ENCODE assay signal across 9 cellular contexts in genomic region chr14:61994589-61994988, GRCh38.
"Had no signal": no experiment of that assay in that cellular context is flagged by ENCODE, and none has a peak within 500 bp of the region (broad histone marks: within the 10 kb centered on the region; RNA-seq: fewer than 3 reads in every experiment).

No MANE protein-coding gene starts in this region.

- H3K27ac ChIP-seq: GM23248, HL-60, KMS-11 had no signal

- ATAC-seq: HCT116 had no signal

- H3K9ac ChIP-seq: GM23248, KMS-11 had no signal

- H3K9me3 ChIP-seq: HAP-1 had no signal

- H3K4me2 ChIP-seq: KMS-11 had no signal

- H3K4me3 ChIP-seq: GM23248, HAP-1 had no signal

- H3K4me1 ChIP-seq: HAP-1 had no signal

- DNase-seq: GM23248, GOT3, H7, HFFc6, KBM-7 had no signal

- H2AFZ ChIP-seq: GM23248 had no signal

- H3K36me3 ChIP-seq: HAP-1 had no signal
